19 cellular contexts compared by ENCODE assay signal in the genomic region with DNA sequence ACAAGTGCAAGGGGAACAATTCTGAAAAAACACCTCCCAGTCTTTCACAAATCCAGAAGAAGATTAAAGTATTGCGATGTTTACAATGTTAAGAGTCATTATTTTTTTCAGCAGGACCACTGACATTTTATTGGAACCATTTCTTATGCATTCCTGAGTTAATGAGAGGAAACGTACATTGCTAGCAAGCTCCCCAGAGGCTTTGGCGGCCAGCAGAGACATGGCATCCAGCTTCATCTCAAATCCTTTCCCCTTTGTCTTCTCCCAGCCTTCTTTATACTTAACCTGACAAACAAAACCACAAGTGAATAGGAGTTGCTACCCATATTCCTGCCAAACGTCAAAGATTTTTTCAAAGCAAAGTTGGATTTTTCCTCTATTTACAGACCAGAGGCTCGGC. TPM values are rescaled to one million over a fixed set of nuclear protein-coding genes. Genes with fewer than 3 reads are reported as not detected.
"Had no signal": no experiment of that assay in that cellular context is flagged by ENCODE, and none has a peak within 500 bp of the region (broad histone marks: within the 10 kb centered on the region; RNA-seq: fewer than 3 reads in every experiment).

No MANE protein-coding gene starts in this region.

- H3K4me1 ChIP-seq: esophagus squamous epithelium, parathyroid adenoma, SJSA1 had no signal

- DNase-seq: activated CD4-positive, alpha-beta T cell treated with anti-CD3 and anti-CD28 coated beads for 4 hours; activated CD8-positive, alpha-beta memory T cell treated with anti-CD3 and anti-CD28 coated beads, Interleukin-2, amount 50 U/mL, for 48 hours; activated CD8-positive, alpha-beta T cell treated with anti-CD3 and anti-CD28 coated beads, Interleukin-2, amount 10 ng/mL, durations not matched to agents 7 days and 5 days; activated naive CD4-positive, alpha-beta T cell treated with anti-CD3 and anti-CD28 coated beads for 36 hours; dorsolateral prefrontal cortex; esophagus squamous epithelium; foreskin fibroblast; head of caudate nucleus; nephron progenitor cell; stimulated activated CD4-positive, alpha-beta T cell treated with anti-CD3 and anti-CD28 coated beads, Interleukin-12 subunit alpha, Interleukin-12 subunit beta, amount 100 ng/mL, for 4 hours; stimulated activated naive CD4-positive, alpha-beta T cell treated with Interleukin-2 at 50 U/mL for 16 hours; T-helper 9 cell; upper lobe of right lung had no signal

- FAIRE-seq: islet of Langerhans had no signal

- H3K9me3 ChIP-seq: esophagus squamous epithelium, SJSA1, suprapubic skin, upper lobe of right lung had no signal

- ATAC-seq: activated CD8-positive, alpha-beta T cell treated with anti-CD3 and anti-CD28 coated beads, Interleukin-2, amount 10 ng/mL, durations not matched to agents 7 days and 5 days; upper lobe of right lung had no signal

- H3K9me3 Mint-ChIP-seq: memory B cell had no signal

- H3K79me2 ChIP-seq: parathyroid adenoma had no signal

- H3K4me3 Mint-ChIP-seq: activated CD8-positive, alpha-beta T cell treated with anti-CD3 and anti-CD28 coated beads, Interleukin-2, amount 10 ng/mL, durations not matched to agents 7 days and 5 days; activated naive CD4-positive, alpha-beta T cell treated with anti-CD3 and anti-CD28 coated beads for 36 hours; memory B cell; nephron progenitor cell had no signal

- H3K4me3 ChIP-seq: dorsolateral prefrontal cortex, esophagus squamous epithelium, SJSA1, suprapubic skin, upper lobe of right lung had no signal

- H3K27ac Mint-ChIP-seq: activated CD8-positive, alpha-beta T cell treated with anti-CD3 and anti-CD28 coated beads, Interleukin-2, amount 10 ng/mL, durations not matched to agents 7 days and 5 days; activated naive CD4-positive, alpha-beta T cell treated with anti-CD3 and anti-CD28 coated beads for 36 hours; memory B cell; nephron progenitor cell had no signal

- H3K27me3 ChIP-seq: upper lobe of right lung had no signal

- H3K27ac ChIP-seq: dorsolateral prefrontal cortex, esophagus squamous epithelium, parathyroid adenoma, SJSA1, suprapubic skin, upper lobe of right lung had no signal

- H2AFZ ChIP-seq: parathyroid adenoma had no signal

- H3K36me3 ChIP-seq: esophagus squamous epithelium, SJSA1, suprapubic skin, upper lobe of right lung had no signal

- H3K4me1 Mint-ChIP-seq: memory B cell had no signal

- H3K9ac ChIP-seq: parathyroid adenoma had no signal

RNA-seq across cellular contexts. Expression of a gene that starts 32.2 kb away (rescaled TPM):
- total RNA-seq: activated CD8-positive, alpha-beta T cell treated with anti-CD3 and anti-CD28 coated beads, Interleukin-2, amount 10 ng/mL, durations not matched to agents 7 days and 5 days; activated naive CD4-positive, alpha-beta T cell treated with anti-CD3 and anti-CD28 coated beads for 36 hours; chondrocyte; SJSA1 had no signal
